ENCODE assay signal across 20 cellular contexts in the genomic region with DNA sequence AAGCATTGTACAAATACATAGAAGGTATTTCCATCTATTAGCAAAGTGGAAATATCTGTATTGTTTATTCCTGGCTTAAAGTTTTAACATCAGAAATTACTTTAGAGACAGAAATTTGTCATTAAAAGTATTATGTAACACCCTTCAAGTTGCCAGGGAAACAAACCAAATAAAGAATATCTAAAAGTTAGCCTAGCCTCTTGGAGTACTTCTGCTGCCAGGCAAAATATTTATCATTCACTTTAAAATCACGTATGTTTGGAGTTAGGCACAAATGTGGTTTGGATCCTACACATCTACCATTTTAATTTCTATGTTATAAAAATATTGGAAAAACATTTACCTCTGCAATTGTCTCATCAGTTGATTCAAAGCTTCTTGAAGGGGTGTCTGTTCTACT.
"Had no signal": no experiment of that assay in that cellular context is flagged by ENCODE, and none has a peak within 500 bp of the region (broad histone marks: within the 10 kb centered on the region; RNA-seq: fewer than 3 reads in every experiment).

No MANE protein-coding gene starts in this region.

- H3K4me3 ChIP-seq: heart left ventricle, lung, mucosa of descending colon, spleen, thyroid gland had no signal

- H3K27ac ChIP-seq: spleen, thyroid gland had no signal

- H3K27me3 ChIP-seq: heart left ventricle, spleen, thyroid gland had no signal

- H3K9me3 ChIP-seq: mucosa of descending colon, thyroid gland had no signal

- DNase-seq: activated B cell treated with CpG ODN at 0.5 μM for 24 hours; activated CD4-positive, alpha-beta T cell treated with anti-CD3 and anti-CD28 coated beads, Interleukin-2, amount 50 U/mL, for 1 hour; activated CD8-positive, alpha-beta memory T cell treated with anti-CD3 and anti-CD28 coated beads, Interleukin-2, amount 10 ng/mL, durations not matched to agents 7 days and 5 days; activated CD8-positive, alpha-beta T cell treated with anti-CD3 and anti-CD28 coated beads, Interleukin-2, amount 10 ng/mL, durations not matched to agents 7 days and 5 days; activated naive CD4-positive, alpha-beta T cell; activated T-cell treated with anti-CD3 and anti-CD28 coated beads, Interleukin-2, amount 50 U/mL, for 72 hours; anterior cingulate cortex; foreskin fibroblast; heart left ventricle; hypothalamus; mucosa of descending colon; posterior cingulate gyrus; right cardiac atrium; spleen; stimulated activated CD4-positive, alpha-beta T cell treated with anti-CD3 and anti-CD28 coated beads, Interleukin-2, amount 100 ng/mL, for 48 hours; stimulated activated naive CD4-positive, alpha-beta T cell treated with Interleukin-2 at 50 U/mL for 16 hours; thyroid gland had no signal

- ATAC-seq: activated CD8-positive, alpha-beta memory T cell treated with anti-CD3 and anti-CD28 coated beads, Interleukin-2, amount 10 ng/mL, durations not matched to agents 7 days and 5 days; activated CD8-positive, alpha-beta T cell treated with anti-CD3 and anti-CD28 coated beads, Interleukin-2, amount 10 ng/mL, durations not matched to agents 7 days and 5 days; activated T-cell treated with anti-CD3 and anti-CD28 coated beads, Interleukin-2, amount 50 U/mL, for 72 hours; heart left ventricle; mucosa of descending colon; natural killer cell treated with Interleukin-12 subunit alpha and Interleukin-12 subunit beta and Interleukin-15 and Interleukin-18, amount 100 ng/mL, for 72 hours; right cardiac atrium; T-cell had no signal

- H3K4me1 ChIP-seq: thyroid gland had no signal
